In the genomic region with DNA sequence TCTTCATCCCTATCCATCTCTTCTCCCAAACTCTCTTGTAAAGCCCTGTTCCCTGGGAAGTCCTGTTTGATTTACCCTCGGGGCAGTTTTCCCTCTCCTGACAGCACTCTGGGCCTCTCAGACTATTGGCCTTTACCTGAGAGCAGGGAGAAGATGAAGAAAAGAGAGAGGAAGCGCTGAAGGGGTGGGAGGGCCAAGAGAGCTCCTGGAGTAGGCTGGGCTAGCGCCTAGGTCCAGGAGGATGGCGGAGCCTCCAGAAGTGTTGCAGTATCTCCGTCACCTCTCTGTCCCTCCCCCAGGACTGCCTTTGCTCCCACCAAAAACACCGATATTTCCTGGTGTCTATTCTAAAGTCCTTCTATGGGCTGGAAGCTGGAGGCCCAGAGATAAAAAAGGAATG, we compare ENCODE assay signal across 1 cellular context.
TF ChIP-seq lines count a peak whose summit lies in the region.

No MANE protein-coding gene starts in this region.

TF ChIP-seq in GM23338, 12 proteins besides CTCF, POLR2A, EP300 and RAD21:
- TF ChIP-seq, protein P1, sequence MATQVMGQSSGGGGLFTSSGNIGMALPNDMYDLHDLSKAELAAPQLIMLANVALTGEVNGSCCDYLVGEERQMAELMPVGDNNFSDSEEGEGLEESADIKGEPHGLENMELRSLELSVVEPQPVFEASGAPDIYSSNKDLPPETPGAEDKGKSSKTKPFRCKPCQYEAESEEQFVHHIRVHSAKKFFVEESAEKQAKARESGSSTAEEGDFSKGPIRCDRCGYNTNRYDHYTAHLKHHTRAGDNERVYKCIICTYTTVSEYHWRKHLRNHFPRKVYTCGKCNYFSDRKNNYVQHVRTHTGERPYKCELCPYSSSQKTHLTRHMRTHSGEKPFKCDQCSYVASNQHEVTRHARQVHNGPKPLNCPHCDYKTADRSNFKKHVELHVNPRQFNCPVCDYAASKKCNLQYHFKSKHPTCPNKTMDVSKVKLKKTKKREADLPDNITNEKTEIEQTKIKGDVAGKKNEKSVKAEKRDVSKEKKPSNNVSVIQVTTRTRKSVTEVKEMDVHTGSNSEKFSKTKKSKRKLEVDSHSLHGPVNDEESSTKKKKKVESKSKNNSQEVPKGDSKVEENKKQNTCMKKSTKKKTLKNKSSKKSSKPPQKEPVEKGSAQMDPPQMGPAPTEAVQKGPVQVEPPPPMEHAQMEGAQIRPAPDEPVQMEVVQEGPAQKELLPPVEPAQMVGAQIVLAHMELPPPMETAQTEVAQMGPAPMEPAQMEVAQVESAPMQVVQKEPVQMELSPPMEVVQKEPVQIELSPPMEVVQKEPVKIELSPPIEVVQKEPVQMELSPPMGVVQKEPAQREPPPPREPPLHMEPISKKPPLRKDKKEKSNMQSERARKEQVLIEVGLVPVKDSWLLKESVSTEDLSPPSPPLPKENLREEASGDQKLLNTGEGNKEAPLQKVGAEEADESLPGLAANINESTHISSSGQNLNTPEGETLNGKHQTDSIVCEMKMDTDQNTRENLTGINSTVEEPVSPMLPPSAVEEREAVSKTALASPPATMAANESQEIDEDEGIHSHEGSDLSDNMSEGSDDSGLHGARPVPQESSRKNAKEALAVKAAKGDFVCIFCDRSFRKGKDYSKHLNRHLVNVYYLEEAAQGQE (IDR thresholded peaks at IDR 0.05; ENCODE audit: unreplicated experiment): no peak
- no peak for TF ChIP-seq CREB1 (CRISPR knock-in tag; IDR thresholded peaks at IDR 0.05; ENCODE audit: low read depth)
- TF ChIP-seq POLR2AphosphoS5 (IDR thresholded peaks at IDR 0.05; ENCODE audit: low read depth): no peak
- no peak for TF ChIP-seq JUNB (IDR thresholded peaks at IDR 0.05; ENCODE audit: unreplicated experiment)
- TF ChIP-seq EZH2phosphoT487 (IDR thresholded peaks at IDR 0.05; ENCODE audit: unreplicated experiment): no peak
- TF ChIP-seq ZNF331 (CRISPR knock-in tag; IDR thresholded peaks at IDR 0.05; ENCODE audit: low read depth): no peak
- TF ChIP-seq, protein P2, sequence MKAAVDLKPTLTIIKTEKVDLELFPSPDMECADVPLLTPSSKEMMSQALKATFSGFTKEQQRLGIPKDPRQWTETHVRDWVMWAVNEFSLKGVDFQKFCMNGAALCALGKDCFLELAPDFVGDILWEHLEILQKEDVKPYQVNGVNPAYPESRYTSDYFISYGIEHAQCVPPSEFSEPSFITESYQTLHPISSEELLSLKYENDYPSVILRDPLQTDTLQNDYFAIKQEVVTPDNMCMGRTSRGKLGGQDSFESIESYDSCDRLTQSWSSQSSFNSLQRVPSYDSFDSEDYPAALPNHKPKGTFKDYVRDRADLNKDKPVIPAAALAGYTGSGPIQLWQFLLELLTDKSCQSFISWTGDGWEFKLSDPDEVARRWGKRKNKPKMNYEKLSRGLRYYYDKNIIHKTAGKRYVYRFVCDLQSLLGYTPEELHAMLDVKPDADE (IDR thresholded peaks at IDR 0.05): no peak
- no peak for TF ChIP-seq STAT1 (IDR thresholded peaks at IDR 0.05; ENCODE audit: unreplicated experiment)
- no peak for TF ChIP-seq NANOG (IDR thresholded peaks at IDR 0.05; ENCODE audit: borderline replicate concordance)
- TF ChIP-seq, protein P3, sequence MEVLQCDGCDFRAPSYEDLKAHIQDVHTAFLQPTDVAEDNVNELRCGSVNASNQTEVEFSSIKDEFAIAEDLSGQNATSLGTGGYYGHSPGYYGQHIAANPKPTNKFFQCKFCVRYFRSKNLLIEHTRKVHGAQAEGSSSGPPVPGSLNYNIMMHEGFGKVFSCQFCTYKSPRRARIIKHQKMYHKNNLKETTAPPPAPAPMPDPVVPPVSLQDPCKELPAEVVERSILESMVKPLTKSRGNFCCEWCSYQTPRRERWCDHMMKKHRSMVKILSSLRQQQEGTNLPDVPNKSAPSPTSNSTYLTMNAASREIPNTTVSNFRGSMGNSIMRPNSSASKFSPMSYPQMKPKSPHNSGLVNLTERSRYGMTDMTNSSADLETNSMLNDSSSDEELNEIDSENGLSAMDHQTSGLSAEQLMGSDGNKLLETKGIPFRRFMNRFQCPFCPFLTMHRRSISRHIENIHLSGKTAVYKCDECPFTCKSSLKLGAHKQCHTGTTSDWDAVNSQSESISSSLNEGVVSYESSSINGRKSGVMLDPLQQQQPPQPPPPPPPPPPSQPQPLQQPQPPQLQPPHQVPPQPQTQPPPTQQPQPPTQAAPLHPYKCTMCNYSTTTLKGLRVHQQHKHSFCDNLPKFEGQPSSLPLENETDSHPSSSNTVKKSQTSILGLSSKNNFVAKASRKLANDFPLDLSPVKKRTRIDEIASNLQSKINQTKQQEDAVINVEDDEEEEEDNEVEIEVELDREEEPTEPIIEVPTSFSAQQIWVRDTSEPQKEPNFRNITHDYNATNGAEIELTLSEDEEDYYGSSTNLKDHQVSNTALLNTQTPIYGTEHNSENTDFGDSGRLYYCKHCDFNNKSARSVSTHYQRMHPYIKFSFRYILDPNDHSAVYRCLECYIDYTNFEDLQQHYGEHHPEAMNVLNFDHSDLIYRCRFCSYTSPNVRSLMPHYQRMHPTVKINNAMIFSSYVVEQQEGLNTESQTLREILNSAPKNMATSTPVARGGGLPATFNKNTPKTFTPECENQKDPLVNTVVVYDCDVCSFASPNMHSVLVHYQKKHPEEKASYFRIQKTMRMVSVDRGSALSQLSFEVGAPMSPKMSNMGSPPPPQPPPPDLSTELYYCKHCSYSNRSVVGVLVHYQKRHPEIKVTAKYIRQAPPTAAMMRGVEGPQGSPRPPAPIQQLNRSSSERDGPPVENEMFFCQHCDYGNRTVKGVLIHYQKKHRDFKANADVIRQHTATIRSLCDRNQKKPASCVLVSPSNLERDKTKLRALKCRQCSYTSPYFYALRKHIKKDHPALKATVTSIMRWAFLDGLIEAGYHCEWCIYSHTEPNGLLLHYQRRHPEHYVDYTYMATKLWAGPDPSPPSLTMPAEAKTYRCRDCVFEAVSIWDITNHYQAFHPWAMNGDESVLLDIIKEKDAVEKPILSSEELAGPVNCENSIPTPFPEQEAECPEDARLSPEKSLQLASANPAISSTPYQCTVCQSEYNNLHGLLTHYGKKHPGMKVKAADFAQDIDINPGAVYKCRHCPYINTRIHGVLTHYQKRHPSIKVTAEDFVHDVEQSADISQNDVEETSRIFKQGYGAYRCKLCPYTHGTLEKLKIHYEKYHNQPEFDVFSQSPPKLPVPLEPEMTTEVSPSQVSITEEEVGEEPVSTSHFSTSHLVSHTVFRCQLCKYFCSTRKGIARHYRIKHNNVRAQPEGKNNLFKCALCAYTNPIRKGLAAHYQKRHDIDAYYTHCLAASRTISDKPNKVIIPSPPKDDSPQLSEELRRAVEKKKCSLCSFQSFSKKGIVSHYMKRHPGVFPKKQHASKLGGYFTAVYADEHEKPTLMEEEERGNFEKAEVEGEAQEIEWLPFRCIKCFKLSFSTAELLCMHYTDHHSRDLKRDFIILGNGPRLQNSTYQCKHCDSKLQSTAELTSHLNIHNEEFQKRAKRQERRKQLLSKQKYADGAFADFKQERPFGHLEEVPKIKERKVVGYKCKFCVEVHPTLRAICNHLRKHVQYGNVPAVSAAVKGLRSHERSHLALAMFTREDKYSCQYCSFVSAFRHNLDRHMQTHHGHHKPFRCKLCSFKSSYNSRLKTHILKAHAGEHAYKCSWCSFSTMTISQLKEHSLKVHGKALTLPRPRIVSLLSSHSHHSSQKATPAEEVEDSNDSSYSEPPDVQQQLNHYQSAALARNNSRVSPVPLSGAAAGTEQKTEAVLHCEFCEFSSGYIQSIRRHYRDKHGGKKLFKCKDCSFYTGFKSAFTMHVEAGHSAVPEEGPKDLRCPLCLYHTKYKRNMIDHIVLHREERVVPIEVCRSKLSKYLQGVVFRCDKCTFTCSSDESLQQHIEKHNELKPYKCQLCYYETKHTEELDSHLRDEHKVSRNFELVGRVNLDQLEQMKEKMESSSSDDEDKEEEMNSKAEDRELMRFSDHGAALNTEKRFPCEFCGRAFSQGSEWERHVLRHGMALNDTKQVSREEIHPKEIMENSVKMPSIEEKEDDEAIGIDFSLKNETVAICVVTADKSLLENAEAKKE (CRISPR knock-in tag; IDR thresholded peaks at IDR 0.05): no peak
- no peak for TF ChIP-seq EZH2 (IDR thresholded peaks at IDR 0.05; ENCODE audit: low read depth, unreplicated experiment)
- TF ChIP-seq ZNF114 (CRISPR knock-in tag; IDR thresholded peaks at IDR 0.05): no peak
